In genomic region chr15:95286316-95286880, GRCh38 we compare ENCODE assay signal across 24 cellular contexts.
A peak's percentile ranks its signal among the peaks of the same experiment; 100 is the strongest.
DNase-seq lines count a peak whose midpoint lies in the region; ATAC-seq and TF ChIP-seq lines count a peak whose summit lies in the region.
"Had no signal": no experiment of that assay in that cellular context is flagged by ENCODE, and none has a peak within 500 bp of the region (broad histone marks: within the 10 kb centered on the region; RNA-seq: fewer than 3 reads in every experiment).

No MANE protein-coding gene starts in this region.

- no peak for ATAC-seq in HG03565 (IDR thresholded peaks at IDR 0.05; ENCODE audit: unreplicated experiment)
- no peak for ATAC-seq in mucosa of descending colon
- ATAC-seq: HepG2, left lobe of liver, SK-N-SH treated with all-trans-retinoic acid at 6 μM for 48 hours had no signal

- H3K4me3 ChIP-seq in fibroblast of lung (replicated peaks in 1 of 4; ENCODE audit: control extremely low read depth in 1 of 4, insufficient read depth in 1 of 4, low read depth in 3 of 4, low read length in 4 of 4) (no peak overlapping the region), ovary (no peak overlapping the region), vagina (no peak overlapping the region), mucosa of descending colon (no peak overlapping the region)
- H3K4me3 ChIP-seq: sigmoid colon, suprapubic skin had no signal

- peak overlapping the region; percentile 18 for H3K27ac ChIP-seq in fibroblast of lung (ENCODE audit: insufficient read depth, low read length)
- peak overlapping the region in 1 of 2 donors; percentile 64 for H3K27ac ChIP-seq in ovary
- peak overlapping the region; percentile 43 for H3K27ac ChIP-seq in vagina
- H3K27ac ChIP-seq: 22Rv1, suprapubic skin had no signal

- 3 to 16% (median 14%) methylated on average over 10 of the region's 10 CpGs for WGBS in ovary, 3 donors

- no peak overlapping the region for H3K4me2 ChIP-seq in fibroblast of lung (ENCODE audit: extremely low read depth, insufficient read depth, low read length)

- intact Hi-C loops in ovary (cut with DNase I): loop anchor here in 3 of 4 donors (5.0 kb wide), 5 partner anchors 41 to 1061 kb away; no protein-coding TSS in a partner anchor
- intact Hi-C loops in vagina (cut with DNase I): loop anchor here (10.0 kb wide), 1 partner anchor 158 kb away; no protein-coding TSS in a partner anchor
- intact Hi-C loops in mucosa of descending colon (cut with DNase I, micrococcal nuclease): no loop called here

- no peak for TF ChIP-seq CTCF in fibroblast of lung (conservative IDR thresholded peaks at IDR 0.05 in 1 of 2, IDR thresholded peaks at IDR 0.05 in 1 of 2; ENCODE audit: low read depth in 1 of 2, low read length in 2 of 2)
- TF ChIP-seq CTCF in ovary (IDR thresholded peaks at IDR 0.05): no peak
- no peak for TF ChIP-seq CTCF in vagina (IDR thresholded peaks at IDR 0.05)
- no peak for TF ChIP-seq CTCF in mucosa of descending colon (IDR thresholded peaks at IDR 0.05)

- no peaks in the 10 kb centered on the region for H3K9me3 Mint-ChIP-seq in T-helper 2 cell treated with Interferon-gamma antibody and Interleukin-4, amounts not matched to agents 5 μg/mL and 100 μg/mL, for 36 hours
- no peaks in the 10 kb centered on the region for H3K9me3 Mint-ChIP-seq in immature natural killer cell
- H3K9me3 Mint-ChIP-seq: activated CD4-positive, alpha-beta memory T cell treated with anti-CD3 and anti-CD28 coated beads, Interleukin-2, amount 10 ng/mL, durations not matched to agents 7 days and 5 days; activated naive CD4-positive, alpha-beta T cell treated with anti-CD3 and anti-CD28 coated beads, Interleukin-2, amount 10 ng/mL, durations not matched to agents 7 days and 5 days; activated T-cell treated with anti-CD3 and anti-CD28 coated beads, Interleukin-2, amount 50 U/mL, for 24 hours; central memory CD8-positive, alpha-beta T cell; H9 had no signal

- DNase-seq in T-helper 2 cell treated with Interferon-gamma antibody and Interleukin-4, amounts not matched to agents 5 μg/mL and 100 μg/mL, for 36 hours (ENCODE audit: low spot score): no peak
- DNase-seq in T-helper 2 cell: no peak
- DNase-seq in fibroblast of lung (ENCODE audit: low read depth in 2 of 2): peak in 1 of 2 donors; percentile 41
- DNase-seq in ovary: peak; percentile 51 to 68 (median 61)
- DNase-seq in vagina (ENCODE audit: extremely low spot score in 2 of 2): no peak
- no peak for DNase-seq in mucosa of descending colon
- no peak for DNase-seq in immature natural killer cell
- DNase-seq: activated CD4-positive, alpha-beta memory T cell treated with anti-CD3 and anti-CD28 coated beads, Interleukin-2, amount 10 ng/mL, durations not matched to agents 7 days and 5 days; activated CD4-positive, CD25-positive, alpha-beta regulatory T cell; activated naive CD4-positive, alpha-beta T cell treated with anti-CD3 and anti-CD28 coated beads, Interleukin-2, amount 10 ng/mL, durations not matched to agents 7 days and 5 days; activated T-cell treated with anti-CD3 and anti-CD28 coated beads, Interleukin-2, amount 50 U/mL, for 24 hours; anterior cingulate cortex; DND-41; effector CD4-positive, alpha-beta T cell; sigmoid colon; T-helper 9 cell had no signal

- H3K4me1 ChIP-seq in fibroblast of lung (ENCODE audit: control insufficient read depth, extremely low read depth, insufficient read depth, low read length) (peaks cover 23% of the 10 kb centered on the region), ovary (ENCODE audit: insufficient read depth) (peaks cover 14% of the 10 kb centered on the region), vagina (peaks cover 11% of the 10 kb centered on the region), mucosa of descending colon (ENCODE audit: low read depth) (no peaks in the 10 kb centered on the region)

- H3K36me3 Mint-ChIP-seq in T-helper 2 cell treated with Interferon-gamma antibody and Interleukin-4, amounts not matched to agents 5 μg/mL and 100 μg/mL, for 36 hours (ENCODE audit: low read depth): peaks cover 5% of the 10 kb centered on the region
- no peaks in the 10 kb centered on the region for H3K36me3 Mint-ChIP-seq in immature natural killer cell
- H3K36me3 Mint-ChIP-seq: activated naive CD4-positive, alpha-beta T cell treated with anti-CD3 and anti-CD28 coated beads, Interleukin-2, amount 10 ng/mL, durations not matched to agents 7 days and 5 days had no signal

- peak overlapping the region; percentile 15 for H2AFZ ChIP-seq in fibroblast of lung (ENCODE audit: low read length)

- no peaks in the 10 kb centered on the region for H3K79me2 ChIP-seq in fibroblast of lung (ENCODE audit: control insufficient read depth, insufficient read depth, low read length)

- H3K9ac ChIP-seq in fibroblast of lung (ENCODE audit: insufficient read depth, low read length): no peak overlapping the region

- TF ChIP-seq EP300 in ovary (IDR thresholded peaks at IDR 0.05): no peak

- peak overlapping the region; percentile 31 for H3K27ac Mint-ChIP-seq in T-helper 2 cell treated with Interferon-gamma antibody and Interleukin-4, amounts not matched to agents 5 μg/mL and 100 μg/mL, for 36 hours
- no peak overlapping the region for H3K27ac Mint-ChIP-seq in immature natural killer cell
- H3K27ac Mint-ChIP-seq: activated CD4-positive, alpha-beta memory T cell treated with anti-CD3 and anti-CD28 coated beads, Interleukin-2, amount 10 ng/mL, durations not matched to agents 7 days and 5 days; activated naive CD4-positive, alpha-beta T cell treated with anti-CD3 and anti-CD28 coated beads, Interleukin-2, amount 10 ng/mL, durations not matched to agents 7 days and 5 days; activated T-cell treated with anti-CD3 and anti-CD28 coated beads, Interleukin-2, amount 50 U/mL, for 24 hours had no signal

- no peaks in the 10 kb centered on the region for H3K27me3 ChIP-seq in fibroblast of lung (ENCODE audit: control insufficient read depth, insufficient read depth, low read length)
- H3K27me3 ChIP-seq in ovary: no peaks in the 10 kb centered on the region
- H3K27me3 ChIP-seq in vagina: no peaks in the 10 kb centered on the region
- H3K27me3 ChIP-seq: sigmoid colon, suprapubic skin had no signal

- no peaks in the 10 kb centered on the region for H3K9me3 ChIP-seq in fibroblast of lung (ENCODE audit: control insufficient read depth, insufficient read depth, low read depth, low read length)
- H3K9me3 ChIP-seq in ovary: no peaks in the 10 kb centered on the region
- H3K9me3 ChIP-seq in vagina: no peaks in the 10 kb centered on the region
- no peaks in the 10 kb centered on the region for H3K9me3 ChIP-seq in mucosa of descending colon
- H3K9me3 ChIP-seq: sigmoid colon, suprapubic skin had no signal

- H4K20me1 ChIP-seq in fibroblast of lung (ENCODE audit: control insufficient read depth, extremely low read depth, insufficient read depth, low read length): no peaks in the 10 kb centered on the region

- H3K4me3 Mint-ChIP-seq in T-helper 2 cell treated with Interferon-gamma antibody and Interleukin-4, amounts not matched to agents 5 μg/mL and 100 μg/mL, for 36 hours: no peak overlapping the region
- no peak overlapping the region for H3K4me3 Mint-ChIP-seq in immature natural killer cell
- H3K4me3 Mint-ChIP-seq: activated CD4-positive, alpha-beta memory T cell treated with anti-CD3 and anti-CD28 coated beads, Interleukin-2, amount 10 ng/mL, durations not matched to agents 7 days and 5 days; activated naive CD4-positive, alpha-beta T cell treated with anti-CD3 and anti-CD28 coated beads, Interleukin-2, amount 10 ng/mL, durations not matched to agents 7 days and 5 days; activated T-cell treated with anti-CD3 and anti-CD28 coated beads, Interleukin-2, amount 50 U/mL, for 24 hours; central memory CD8-positive, alpha-beta T cell had no signal

- peaks cover 64% of the 10 kb centered on the region for H3K4me1 Mint-ChIP-seq in T-helper 2 cell treated with Interferon-gamma antibody and Interleukin-4, amounts not matched to agents 5 μg/mL and 100 μg/mL, for 36 hours (ENCODE audit: low read depth)
- peaks cover 14 to 16% of the 10 kb centered on the region in 2 donors for H3K4me1 Mint-ChIP-seq in immature natural killer cell

- H3K36me3 ChIP-seq in fibroblast of lung (ENCODE audit: control insufficient read depth, insufficient read depth, low read length) (no peaks in the 10 kb centered on the region), ovary (no peaks in the 10 kb centered on the region), vagina (no peaks in the 10 kb centered on the region), mucosa of descending colon (ENCODE audit: low read depth) (no peaks in the 10 kb centered on the region)
- H3K36me3 ChIP-seq: sigmoid colon, suprapubic skin had no signal

- peaks cover 45% of the 10 kb centered on the region for H3K27me3 Mint-ChIP-seq in T-helper 2 cell treated with Interferon-gamma antibody and Interleukin-4, amounts not matched to agents 5 μg/mL and 100 μg/mL, for 36 hours (ENCODE audit: low read depth)
- H3K27me3 Mint-ChIP-seq in immature natural killer cell (ENCODE audit: low read depth in 3 of 3): peaks cover 6 to 24% (median 23%) of the 10 kb centered on the region in 3 donors
- H3K27me3 Mint-ChIP-seq: activated CD4-positive, alpha-beta memory T cell treated with anti-CD3 and anti-CD28 coated beads, Interleukin-2, amount 10 ng/mL, durations not matched to agents 7 days and 5 days had no signal

- TF ChIP-seq POLR2A in ovary (IDR thresholded peaks at IDR 0.05) (no peak), vagina (IDR thresholded peaks at IDR 0.05) (no peak)

Comparison
In these comparisons a context has a peak if more than half of its experiments do, and no peak if none do; other contexts are left out.
1. DNase-seq: peak in ovary (5 of 5); none in T-helper 2 cell treated with Interferon-gamma antibody and Interleukin-4, amounts not matched to agents 5 μg/mL and 100 μg/mL, for 36 hours (single experiment), T-helper 2 cell (0 of 5), vagina (0 of 2), mucosa of descending colon (0 of 3) and immature natural killer cell (0 of 3).
2. intact Hi-C loops: an anchor here in ovary (5.0 kb wide) and vagina (10.0 kb wide); none called in mucosa of descending colon.